ENCODE assay signal across 1 cellular context in the genomic region with DNA sequence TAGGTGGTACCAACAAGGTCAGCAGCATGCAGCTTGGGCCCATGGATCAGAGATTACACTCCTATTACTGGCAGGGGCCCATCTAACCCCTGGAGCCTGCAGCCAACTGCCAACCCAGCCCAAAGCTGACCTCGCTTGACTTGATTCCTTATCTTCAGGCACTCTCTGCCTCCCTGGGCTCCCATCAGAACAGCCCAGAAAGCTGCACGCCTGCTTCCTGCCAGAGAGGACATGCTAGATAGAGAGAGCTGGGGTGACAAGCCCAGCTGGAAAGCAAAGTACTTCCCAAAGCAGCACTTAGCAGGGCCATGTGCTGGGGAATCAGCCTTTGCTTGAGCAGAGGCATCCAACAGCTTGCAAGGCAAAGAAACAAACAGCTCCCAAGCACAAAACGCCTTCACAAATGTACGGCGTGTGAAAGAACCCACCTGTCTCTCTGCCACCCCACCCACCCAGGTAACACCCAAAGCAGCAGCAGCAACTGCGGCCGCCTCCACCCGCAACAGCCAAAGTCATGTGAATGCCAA.
TF ChIP-seq lines count a peak whose summit lies in the region.

No MANE protein-coding gene starts in this region.

TF ChIP-seq in K562, 482 proteins besides CTCF, POLR2A, EP300 and RAD21 (continued from another document and continues in another):
- TF ChIP-seq, protein P1, sequence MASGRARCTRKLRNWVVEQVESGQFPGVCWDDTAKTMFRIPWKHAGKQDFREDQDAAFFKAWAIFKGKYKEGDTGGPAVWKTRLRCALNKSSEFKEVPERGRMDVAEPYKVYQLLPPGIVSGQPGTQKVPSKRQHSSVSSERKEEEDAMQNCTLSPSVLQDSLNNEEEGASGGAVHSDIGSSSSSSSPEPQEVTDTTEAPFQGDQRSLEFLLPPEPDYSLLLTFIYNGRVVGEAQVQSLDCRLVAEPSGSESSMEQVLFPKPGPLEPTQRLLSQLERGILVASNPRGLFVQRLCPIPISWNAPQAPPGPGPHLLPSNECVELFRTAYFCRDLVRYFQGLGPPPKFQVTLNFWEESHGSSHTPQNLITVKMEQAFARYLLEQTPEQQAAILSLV (tag; IDR thresholded peaks at IDR 0.05) = peak; percentile 38; the same call in 1 of the 2 replicates
- TF ChIP-seq TAF7 (tag; IDR thresholded peaks at IDR 0.05) (no peak), XRCC3 (IDR thresholded peaks at IDR 0.05) (no peak), BDP1 (IDR thresholded peaks at IDR 0.05; ENCODE audit: insufficient read depth, insufficient read length) (no peak), ZNF583 (CRISPR knock-in tag; IDR thresholded peaks at IDR 0.05) (no peak), GATA2 (CRISPR knock-in tag; IDR thresholded peaks at IDR 0.05) (peak; percentile 98), ZNF695 (CRISPR knock-in tag; IDR thresholded peaks at IDR 0.05) (no peak), FOXJ2 (tag; IDR thresholded peaks at IDR 0.05) (no peak), PHB2 (IDR thresholded peaks at IDR 0.05; ENCODE audit: low read depth) (peak; percentile 83; the same call in 1 of the 2 replicates), KDM1A (IDR thresholded peaks at IDR 0.05) (peak; percentile 95 to 96), WHSC1 (IDR thresholded peaks at IDR 0.05; ENCODE audit: low read length) (no peak), DACH1 (IDR thresholded peaks at IDR 0.05; ENCODE audit: partially characterized antibody) (peak; percentile 76), MTA2 (IDR thresholded peaks at IDR 0.05; ENCODE audit: low read depth) (peak; percentile 90), DDX20 (tag; IDR thresholded peaks at IDR 0.05; ENCODE audit: low read depth) (no peak), ZNF184 (CRISPR knock-in tag; IDR thresholded peaks at IDR 0.05) (no peak), CCAR2 (IDR thresholded peaks at IDR 0.05; ENCODE audit: low read depth, low read length) (no peak), KAT2B (IDR thresholded peaks at IDR 0.05; ENCODE audit: low read depth, low read length) (no peak), BRF1 (IDR thresholded peaks at IDR 0.05; ENCODE audit: borderline replicate concordance, extremely low read depth, insufficient read length) (no peak), ZNF175 (CRISPR knock-in tag; IDR thresholded peaks at IDR 0.05; ENCODE audit: low read depth) (no peak; the same call in 1 of the 2 replicates), RBM34 (IDR thresholded peaks at IDR 0.05; ENCODE audit: borderline replicate concordance, insufficient read depth, low read length) (no peak), CBFB (CRISPR knock-in tag; IDR thresholded peaks at IDR 0.05) (no peak), GATAD2B (IDR thresholded peaks at IDR 0.05; ENCODE audit: borderline replicate concordance) (no peak), HNRNPUL1 (IDR thresholded peaks at IDR 0.05; ENCODE audit: low read length) (no peak), BCOR (IDR thresholded peaks at IDR 0.05) (0 out of 2 replicates have a peak, but pooled peaks have one; percentile 42), ILK (tag; IDR thresholded peaks at IDR 0.05; ENCODE audit: borderline replicate concordance, low read depth) (no peak)
- TF ChIP-seq, protein P2, sequence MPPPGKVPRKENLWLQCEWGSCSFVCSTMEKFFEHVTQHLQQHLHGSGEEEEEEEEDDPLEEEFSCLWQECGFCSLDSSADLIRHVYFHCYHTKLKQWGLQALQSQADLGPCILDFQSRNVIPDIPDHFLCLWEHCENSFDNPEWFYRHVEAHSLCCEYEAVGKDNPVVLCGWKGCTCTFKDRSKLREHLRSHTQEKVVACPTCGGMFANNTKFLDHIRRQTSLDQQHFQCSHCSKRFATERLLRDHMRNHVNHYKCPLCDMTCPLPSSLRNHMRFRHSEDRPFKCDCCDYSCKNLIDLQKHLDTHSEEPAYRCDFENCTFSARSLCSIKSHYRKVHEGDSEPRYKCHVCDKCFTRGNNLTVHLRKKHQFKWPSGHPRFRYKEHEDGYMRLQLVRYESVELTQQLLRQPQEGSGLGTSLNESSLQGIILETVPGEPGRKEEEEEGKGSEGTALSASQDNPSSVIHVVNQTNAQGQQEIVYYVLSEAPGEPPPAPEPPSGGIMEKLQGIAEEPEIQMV (tag; conservative IDR thresholded peaks at IDR 0.05; ENCODE audit: low read depth) = no peak
- TF ChIP-seq, protein P3, sequence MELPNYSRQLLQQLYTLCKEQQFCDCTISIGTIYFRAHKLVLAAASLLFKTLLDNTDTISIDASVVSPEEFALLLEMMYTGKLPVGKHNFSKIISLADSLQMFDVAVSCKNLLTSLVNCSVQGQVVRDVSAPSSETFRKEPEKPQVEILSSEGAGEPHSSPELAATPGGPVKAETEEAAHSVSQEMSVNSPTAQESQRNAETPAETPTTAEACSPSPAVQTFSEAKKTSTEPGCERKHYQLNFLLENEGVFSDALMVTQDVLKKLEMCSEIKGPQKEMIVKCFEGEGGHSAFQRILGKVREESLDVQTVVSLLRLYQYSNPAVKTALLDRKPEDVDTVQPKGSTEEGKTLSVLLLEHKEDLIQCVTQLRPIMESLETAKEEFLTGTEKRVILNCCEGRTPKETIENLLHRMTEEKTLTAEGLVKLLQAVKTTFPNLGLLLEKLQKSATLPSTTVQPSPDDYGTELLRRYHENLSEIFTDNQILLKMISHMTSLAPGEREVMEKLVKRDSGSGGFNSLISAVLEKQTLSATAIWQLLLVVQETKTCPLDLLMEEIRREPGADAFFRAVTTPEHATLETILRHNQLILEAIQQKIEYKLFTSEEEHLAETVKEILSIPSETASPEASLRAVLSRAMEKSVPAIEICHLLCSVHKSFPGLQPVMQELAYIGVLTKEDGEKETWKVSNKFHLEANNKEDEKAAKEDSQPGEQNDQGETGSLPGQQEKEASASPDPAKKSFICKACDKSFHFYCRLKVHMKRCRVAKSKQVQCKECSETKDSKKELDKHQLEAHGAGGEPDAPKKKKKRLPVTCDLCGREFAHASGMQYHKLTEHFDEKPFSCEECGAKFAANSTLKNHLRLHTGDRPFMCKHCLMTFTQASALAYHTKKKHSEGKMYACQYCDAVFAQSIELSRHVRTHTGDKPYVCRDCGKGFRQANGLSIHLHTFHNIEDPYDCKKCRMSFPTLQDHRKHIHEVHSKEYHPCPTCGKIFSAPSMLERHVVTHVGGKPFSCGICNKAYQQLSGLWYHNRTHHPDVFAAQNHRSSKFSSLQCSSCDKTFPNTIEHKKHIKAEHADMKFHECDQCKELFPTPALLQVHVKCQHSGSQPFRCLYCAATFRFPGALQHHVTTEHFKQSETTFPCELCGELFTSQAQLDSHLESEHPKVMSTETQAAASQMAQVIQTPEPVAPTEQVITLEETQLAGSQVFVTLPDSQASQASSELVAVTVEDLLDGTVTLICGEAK (IDR thresholded peaks at IDR 0.05) = no peak
- TF ChIP-seq, protein P3 (CRISPR knock-in tag; IDR thresholded peaks at IDR 0.05) = no peak
- TF ChIP-seq, protein P4, sequence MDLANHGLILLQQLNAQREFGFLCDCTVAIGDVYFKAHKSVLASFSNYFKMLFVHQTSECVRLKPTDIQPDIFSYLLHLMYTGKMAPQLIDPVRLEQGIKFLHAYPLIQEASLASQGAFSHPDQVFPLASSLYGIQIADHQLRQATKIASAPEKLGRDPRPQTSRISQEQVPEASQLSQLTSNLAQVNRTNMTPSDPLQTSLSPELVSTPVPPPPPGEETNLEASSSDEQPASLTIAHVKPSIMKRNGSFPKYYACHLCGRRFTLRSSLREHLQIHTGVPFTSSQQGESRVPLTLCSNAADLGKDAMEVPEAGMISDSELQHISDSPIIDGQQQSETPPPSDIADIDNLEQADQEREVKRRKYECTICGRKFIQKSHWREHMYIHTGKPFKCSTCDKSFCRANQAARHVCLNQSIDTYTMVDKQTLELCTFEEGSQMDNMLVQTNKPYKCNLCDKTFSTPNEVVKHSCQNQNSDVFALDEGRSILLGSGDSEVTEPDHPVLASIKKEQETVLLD (IDR thresholded peaks at IDR 0.05) = peak; percentile 61; the same call in 1 of the 2 replicates
- TF ChIP-seq, protein P5, sequence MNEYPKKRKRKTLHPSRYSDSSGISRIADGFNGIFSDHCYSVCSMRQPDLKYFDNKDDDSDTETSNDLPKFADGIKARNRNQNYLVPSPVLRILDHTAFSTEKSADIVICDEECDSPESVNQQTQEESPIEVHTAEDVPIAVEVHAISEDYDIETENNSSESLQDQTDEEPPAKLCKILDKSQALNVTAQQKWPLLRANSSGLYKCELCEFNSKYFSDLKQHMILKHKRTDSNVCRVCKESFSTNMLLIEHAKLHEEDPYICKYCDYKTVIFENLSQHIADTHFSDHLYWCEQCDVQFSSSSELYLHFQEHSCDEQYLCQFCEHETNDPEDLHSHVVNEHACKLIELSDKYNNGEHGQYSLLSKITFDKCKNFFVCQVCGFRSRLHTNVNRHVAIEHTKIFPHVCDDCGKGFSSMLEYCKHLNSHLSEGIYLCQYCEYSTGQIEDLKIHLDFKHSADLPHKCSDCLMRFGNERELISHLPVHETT (CRISPR knock-in tag; conservative IDR thresholded peaks at IDR 0.05 in 1 of 2, IDR thresholded peaks at IDR 0.05 in 1 of 2) = peak in 1 of 2 experiments; percentile 91; a peak in 2 of 4 replicates
- TF ChIP-seq, protein P6, sequence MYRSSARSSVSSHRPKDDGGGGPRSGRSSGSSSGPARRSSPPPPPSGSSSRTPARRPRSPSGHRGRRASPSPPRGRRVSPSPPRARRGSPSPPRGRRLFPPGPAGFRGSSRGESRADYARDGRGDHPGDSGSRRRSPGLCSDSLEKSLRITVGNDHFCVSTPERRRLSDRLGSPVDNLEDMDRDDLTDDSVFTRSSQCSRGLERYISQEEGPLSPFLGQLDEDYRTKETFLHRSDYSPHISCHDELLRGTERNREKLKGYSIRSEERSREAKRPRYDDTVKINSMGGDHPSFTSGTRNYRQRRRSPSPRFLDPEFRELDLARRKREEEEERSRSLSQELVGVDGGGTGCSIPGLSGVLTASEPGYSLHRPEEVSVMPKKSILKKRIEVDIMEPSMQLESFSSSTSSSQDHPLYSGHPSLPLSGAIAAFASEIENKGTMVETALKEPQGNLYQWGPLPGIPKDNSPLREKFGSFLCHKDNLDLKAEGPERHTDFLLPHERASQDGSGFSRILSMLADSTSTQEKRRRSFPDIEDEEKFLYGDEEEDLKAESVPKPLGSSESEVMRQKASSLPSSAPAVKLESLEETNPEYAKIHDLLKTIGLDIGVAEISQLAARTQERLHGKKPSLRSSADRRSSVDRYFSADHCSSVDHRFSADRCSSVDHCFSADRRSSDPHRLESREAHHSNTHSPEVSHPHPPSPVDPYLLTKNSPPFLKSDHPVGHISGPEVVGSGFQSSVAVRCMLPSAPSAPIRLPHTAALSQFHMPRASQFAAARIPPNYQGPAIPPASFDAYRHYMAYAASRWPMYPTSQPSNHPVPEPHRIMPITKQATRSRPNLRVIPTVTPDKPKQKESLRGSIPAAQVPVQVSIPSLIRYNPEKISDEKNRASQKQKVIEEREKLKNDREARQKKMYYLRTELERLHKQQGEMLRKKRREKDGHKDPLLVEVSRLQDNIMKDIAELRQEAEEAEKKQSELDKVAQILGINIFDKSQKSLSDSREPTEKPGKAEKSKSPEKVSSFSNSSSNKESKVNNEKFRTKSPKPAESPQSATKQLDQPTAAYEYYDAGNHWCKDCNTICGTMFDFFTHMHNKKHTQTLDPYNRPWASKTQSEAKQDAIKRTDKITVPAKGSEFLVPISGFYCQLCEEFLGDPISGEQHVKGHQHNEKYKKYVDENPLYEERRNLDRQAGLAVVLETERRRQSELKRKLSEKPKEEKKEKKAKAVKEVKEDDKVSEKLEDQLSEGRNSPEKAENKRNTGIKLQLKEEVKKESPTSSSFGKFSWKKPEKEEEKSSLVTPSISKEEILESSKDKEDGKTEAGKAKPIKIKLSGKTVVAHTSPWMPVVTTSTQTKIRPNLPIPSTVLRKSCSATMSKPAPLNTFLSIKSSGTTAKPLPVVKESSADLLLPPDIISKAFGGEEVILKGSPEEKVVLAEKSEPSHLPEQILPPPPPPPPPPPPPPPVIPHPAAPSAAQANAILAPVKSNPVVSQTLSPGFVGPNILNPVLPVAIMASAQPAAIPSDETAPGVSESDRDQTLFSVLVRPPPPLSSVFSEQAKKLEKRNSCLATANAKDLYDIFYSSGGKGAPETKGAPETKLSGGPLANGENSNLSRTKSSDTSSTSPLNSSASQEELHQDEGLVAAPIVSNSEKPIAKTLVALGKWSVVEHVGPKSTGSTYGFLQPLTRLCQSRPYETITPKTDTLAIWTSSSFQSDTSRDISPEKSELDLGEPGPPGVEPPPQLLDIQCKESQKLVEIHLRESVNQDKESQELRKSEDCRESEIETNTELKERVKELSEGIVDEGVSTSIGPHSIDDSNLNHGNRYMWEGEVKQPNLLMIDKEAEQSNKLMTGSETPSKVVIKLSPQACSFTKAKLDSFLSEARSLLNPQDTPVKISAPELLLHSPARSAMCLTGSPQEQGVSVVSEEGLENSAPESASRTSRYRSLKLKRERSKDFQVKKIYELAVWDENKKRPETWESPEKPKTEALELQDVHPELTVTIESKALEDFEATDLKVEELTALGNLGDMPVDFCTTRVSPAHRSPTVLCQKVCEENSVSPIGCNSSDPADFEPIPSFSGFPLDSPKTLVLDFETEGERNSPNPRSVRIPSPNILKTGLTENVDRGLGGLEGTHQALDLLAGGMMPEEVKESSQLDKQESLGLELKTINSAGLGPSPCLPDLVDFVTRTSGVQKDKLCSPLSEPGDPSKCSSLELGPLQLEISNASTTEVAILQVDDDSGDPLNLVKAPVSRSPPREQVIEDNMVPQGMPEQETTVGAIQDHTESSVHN (IDR thresholded peaks at IDR 0.05; ENCODE audit: borderline replicate concordance in 1 of 2, low read depth in 1 of 2) = no peak
